1 cellular context compared by ENCODE assay signal in genomic region chr10:77981281-77981680, GRCh38.
TF ChIP-seq lines count a peak whose summit lies in the region.

No MANE protein-coding gene starts in this region.

TF ChIP-seq in IMR-90, 13 proteins besides CTCF, POLR2A, EP300 and RAD21 (continued from another document):
- no peak for TF ChIP-seq RFX5 (IDR thresholded peaks at IDR 0.05; ENCODE audit: low read depth, low read length)
- no peak for TF ChIP-seq SMC3 (IDR thresholded peaks at IDR 0.05; ENCODE audit: low read depth, low read length)
- no peak for TF ChIP-seq RCOR1 (IDR thresholded peaks at IDR 0.05; ENCODE audit: insufficient replicate concordance, low read length)
- TF ChIP-seq MAZ (IDR thresholded peaks at IDR 0.05; ENCODE audit: borderline replicate concordance, low read depth, low read length): no peak
- TF ChIP-seq NFE2L2 (IDR thresholded peaks at IDR 0.05; ENCODE audit: low read depth, low read length): no peak
- no peak for TF ChIP-seq BHLHE40 (IDR thresholded peaks at IDR 0.05; ENCODE audit: low read depth, low read length)
- TF ChIP-seq USF2 (IDR thresholded peaks at IDR 0.05; ENCODE audit: low read depth, low read length): no peak
- TF ChIP-seq FOS (IDR thresholded peaks at IDR 0.05; ENCODE audit: low read depth, low read length): no peak
- no peak for TF ChIP-seq MXI1 (IDR thresholded peaks at IDR 0.05; ENCODE audit: borderline replicate concordance, low read depth, low read length)
- no peak for TF ChIP-seq MAFK (IDR thresholded peaks at IDR 0.05; ENCODE audit: low read depth, low read length)
- no peak for TF ChIP-seq ELK1 (IDR thresholded peaks at IDR 0.05; ENCODE audit: borderline replicate concordance, low read depth, low read length)
- TF ChIP-seq CHD1 (IDR thresholded peaks at IDR 0.05; ENCODE audit: low read depth, low read length): no peak
